ENCODE assay signal across 9 cellular contexts in genomic region chr3:138914870-138915502, GRCh38. TPM values are rescaled to one million over a fixed set of nuclear protein-coding genes. Genes with fewer than 3 reads are reported as not detected.
DNase-seq lines count a peak whose midpoint lies in the region; TF ChIP-seq lines count a peak whose summit lies in the region.
"Had no signal": no experiment of that assay in that cellular context is flagged by ENCODE, and none has a peak within 500 bp of the region (broad histone marks: within the 10 kb centered on the region; RNA-seq: fewer than 3 reads in every experiment).

No MANE protein-coding gene starts in this region.

- no peaks in the 10 kb centered on the region for H3K36me3 ChIP-seq in BLaER1 treated with 17β-estradiol and CSF1 and Interleukin-3, amounts not matched to agents 10 nM and 100 nM
- H3K36me3 ChIP-seq in HUES6 (ENCODE audit: control insufficient read depth, insufficient read depth, low read length): no peaks in the 10 kb centered on the region

- no peaks in the 10 kb centered on the region for H4K20me1 ChIP-seq in BLaER1 treated with 17β-estradiol and CSF1 and Interleukin-3, amounts not matched to agents 10 nM and 100 nM

- H3K27me3 ChIP-seq in BLaER1 treated with 17β-estradiol and CSF1 and Interleukin-3, amounts not matched to agents 10 nM and 100 nM: no peaks in the 10 kb centered on the region
- H3K27me3 ChIP-seq in HUES6 (ENCODE audit: control insufficient read depth, insufficient read depth, low read length): 0 out of 2 replicates have a peak, but pooled peaks cover 2% of the 10 kb centered on the region

- peaks cover 9% of the 10 kb centered on the region for H3K4me1 Mint-ChIP-seq in activated CD4-positive, alpha-beta memory T cell treated with anti-CD3 and anti-CD28 coated beads, Interleukin-2, amount 10 ng/mL, durations not matched to agents 7 days and 5 days

- peak overlapping the region; percentile 62 to 86 (median 78) for H3K4me2 ChIP-seq in BLaER1 treated with 17β-estradiol and CSF1 and Interleukin-3, amounts not matched to agents 10 nM and 100 nM

- no peak for TF ChIP-seq CTCF in GM20000 (IDR thresholded peaks at IDR 0.05; ENCODE audit: extremely low read depth, missing control alignments)

- peak overlapping the region in 10 of 11 experiments; percentile 43 to 94 (median 83); a peak in 16 of 22 replicates for H3K27ac ChIP-seq in BLaER1 treated with 17β-estradiol and CSF1 and Interleukin-3, amounts not matched to agents 10 nM and 100 nM
- no peak overlapping the region for H3K27ac ChIP-seq in HUES6 (ENCODE audit: low read depth, low read length)
- H3K27ac ChIP-seq in skin epidermis: peak overlapping the region in 20 of 21 experiments; percentile 79 to 95 (median 89)

- peaks cover 3% of the 10 kb centered on the region for H3K27me3 Mint-ChIP-seq in activated CD4-positive, alpha-beta memory T cell treated with anti-CD3 and anti-CD28 coated beads, Interleukin-2, amount 10 ng/mL, durations not matched to agents 7 days and 5 days

- peak overlapping the region; percentile 74 for H3K4me3 Mint-ChIP-seq in activated CD4-positive, alpha-beta memory T cell treated with anti-CD3 and anti-CD28 coated beads, Interleukin-2, amount 10 ng/mL, durations not matched to agents 7 days and 5 days

- H3K4me1 ChIP-seq in BLaER1 treated with 17β-estradiol and CSF1 and Interleukin-3, amounts not matched to agents 10 nM and 100 nM: peaks cover 5 to 17% (median 13%) of the 10 kb centered on the region in 10 experiments; a peak in 19 of 20 replicates
- H3K4me1 ChIP-seq in HUES6 (ENCODE audit: control insufficient read depth, insufficient read depth, low read length): peaks cover 5% of the 10 kb centered on the region; the same call in 1 of the 2 replicates

- no peaks in the 10 kb centered on the region for H3K9me3 Mint-ChIP-seq in activated CD4-positive, alpha-beta memory T cell treated with anti-CD3 and anti-CD28 coated beads, Interleukin-2, amount 10 ng/mL, durations not matched to agents 7 days and 5 days

- no peaks in the 10 kb centered on the region for H3K9me3 ChIP-seq in BLaER1 treated with 17β-estradiol and CSF1 and Interleukin-3, amounts not matched to agents 10 nM and 100 nM (replicated peaks in 1 of 11)
- no peaks in the 10 kb centered on the region for H3K9me3 ChIP-seq in HUES6 (ENCODE audit: control insufficient read depth, insufficient read depth, low read depth, low read length)

- no peak overlapping the region for H3K27ac Mint-ChIP-seq in activated CD4-positive, alpha-beta memory T cell treated with anti-CD3 and anti-CD28 coated beads, Interleukin-2, amount 10 ng/mL, durations not matched to agents 7 days and 5 days

- peak overlapping the region; percentile 66 to 83 (median 74) for H3K4me3 ChIP-seq in BLaER1 treated with 17β-estradiol and CSF1 and Interleukin-3, amounts not matched to agents 10 nM and 100 nM
- peak overlapping the region; percentile 50 for H3K4me3 ChIP-seq in HUES6 (ENCODE audit: low read depth, low read length)
- H3K4me3 ChIP-seq in skin epidermis: peak overlapping the region; percentile 49 to 82 (median 62)

- no peaks in the 10 kb centered on the region for H3K36me3 Mint-ChIP-seq in activated CD4-positive, alpha-beta memory T cell treated with anti-CD3 and anti-CD28 coated beads, Interleukin-2, amount 10 ng/mL, durations not matched to agents 7 days and 5 days (ENCODE audit: low read depth)

- peak overlapping the region; percentile 71 to 92 (median 85) for H3K9ac ChIP-seq in BLaER1 treated with 17β-estradiol and CSF1 and Interleukin-3, amounts not matched to agents 10 nM and 100 nM
- H3K9ac ChIP-seq in HUES6 (ENCODE audit: low read length): peak overlapping the region; percentile 30

- DNase-seq in GM20000 (ENCODE audit: low spot score): peak; percentile 46
- DNase-seq in activated CD4-positive, alpha-beta memory T cell treated with anti-CD3 and anti-CD28 coated beads, Interleukin-2, amount 10 ng/mL, durations not matched to agents 7 days and 5 days: no peak
- peak; percentile 69 for DNase-seq in hepatic stellate cell (ENCODE audit: low spot score)
- no peak for DNase-seq in activated effector memory CD4-positive, alpha-beta T cell treated with Interleukin-2 at 50 U/mL for 16 hours
- DNase-seq in kidney tubule cell (ENCODE audit: low spot score): no peak

- CTCF ChIA-PET in activated CD4-positive, alpha-beta memory T cell treated with anti-CD3 and anti-CD28 coated beads, Interleukin-2, amount 10 ng/mL, durations not matched to agents 7 days and 5 days (lab: Charles Lee): interaction anchor here (0.6 to 14.2 kb wide), 75 partner anchors 7 to 741 kb away, joined by 3 to 405 read pairs (median 5); partner anchors contain the start of genes CEP70, DBR1, FAIM and FOXL2

- POLR2A ChIA-PET in activated CD4-positive, alpha-beta memory T cell treated with anti-CD3 and anti-CD28 coated beads, Interleukin-2, amount 10 ng/mL, durations not matched to agents 7 days and 5 days (lab: Charles Lee): interaction anchor here (0.6 to 2.3 kb wide), 10 partner anchors 19 to 480 kb away, joined by 3 to 15 read pairs (median 3); partner anchors contain the start of genes CEP70, ESYT3 and FAIM

RNA-seq across cellular contexts. Expression of gene FOXL2, which starts 32.0 kb away (rescaled TPM):
- total RNA-seq in activated CD4-positive, alpha-beta memory T cell treated with anti-CD3 and anti-CD28 coated beads, Interleukin-2, amount 10 ng/mL, durations not matched to agents 7 days and 5 days: not detected
- total RNA-seq: subcutaneous adipose tissue had no signal

RNA-seq across cellular contexts. Expression of gene FOXL2NB, which starts 32.0 kb away (rescaled TPM):
- not detected for total RNA-seq in activated CD4-positive, alpha-beta memory T cell treated with anti-CD3 and anti-CD28 coated beads, Interleukin-2, amount 10 ng/mL, durations not matched to agents 7 days and 5 days
- total RNA-seq: subcutaneous adipose tissue had no signal

Comparison
In these comparisons a context has a peak if more than half of its experiments do, and no peak if none do; other contexts are left out.
1. DNase-seq: peak in GM20000 (single experiment) and hepatic stellate cell (single experiment); none in activated CD4-positive, alpha-beta memory T cell treated with anti-CD3 and anti-CD28 coated beads, Interleukin-2, amount 10 ng/mL, durations not matched to agents 7 days and 5 days (single experiment), activated effector memory CD4-positive, alpha-beta T cell treated with Interleukin-2 at 50 U/mL for 16 hours (single experiment) and kidney tubule cell (single experiment).
2. Peak in every context shown above with its lines, with median percentiles within 50 percentile points of each other: H3K4me3 ChIP-seq.